1 cellular context compared by ENCODE assay signal in genomic region chr9:125493384-125493783, GRCh38.
TF ChIP-seq lines count a peak whose summit lies in the region.

No MANE protein-coding gene starts in this region.

TF ChIP-seq in HepG2, 621 proteins besides CTCF, POLR2A, EP300 and RAD21 (continued from another document and continues in another):
- peak; percentile 47; the same call in 1 of the 2 replicates for TF ChIP-seq MIXL1 (CRISPR knock-in tag; IDR thresholded peaks at IDR 0.05)
- TF ChIP-seq, protein P1, sequence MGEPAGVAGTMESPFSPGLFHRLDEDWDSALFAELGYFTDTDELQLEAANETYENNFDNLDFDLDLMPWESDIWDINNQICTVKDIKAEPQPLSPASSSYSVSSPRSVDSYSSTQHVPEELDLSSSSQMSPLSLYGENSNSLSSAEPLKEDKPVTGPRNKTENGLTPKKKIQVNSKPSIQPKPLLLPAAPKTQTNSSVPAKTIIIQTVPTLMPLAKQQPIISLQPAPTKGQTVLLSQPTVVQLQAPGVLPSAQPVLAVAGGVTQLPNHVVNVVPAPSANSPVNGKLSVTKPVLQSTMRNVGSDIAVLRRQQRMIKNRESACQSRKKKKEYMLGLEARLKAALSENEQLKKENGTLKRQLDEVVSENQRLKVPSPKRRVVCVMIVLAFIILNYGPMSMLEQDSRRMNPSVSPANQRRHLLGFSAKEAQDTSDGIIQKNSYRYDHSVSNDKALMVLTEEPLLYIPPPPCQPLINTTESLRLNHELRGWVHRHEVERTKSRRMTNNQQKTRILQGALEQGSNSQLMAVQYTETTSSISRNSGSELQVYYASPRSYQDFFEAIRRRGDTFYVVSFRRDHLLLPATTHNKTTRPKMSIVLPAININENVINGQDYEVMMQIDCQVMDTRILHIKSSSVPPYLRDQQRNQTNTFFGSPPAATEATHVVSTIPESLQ (CRISPR knock-in tag; conservative IDR thresholded peaks at IDR 0.05) = no peak
- peak; percentile 56; the same call in 1 of the 2 replicates for TF ChIP-seq HHEX (CRISPR knock-in tag; IDR thresholded peaks at IDR 0.05)
- no peak for TF ChIP-seq ZNF484 (CRISPR knock-in tag; IDR thresholded peaks at IDR 0.05; ENCODE audit: borderline replicate concordance, low read depth)
- TF ChIP-seq, protein P2, sequence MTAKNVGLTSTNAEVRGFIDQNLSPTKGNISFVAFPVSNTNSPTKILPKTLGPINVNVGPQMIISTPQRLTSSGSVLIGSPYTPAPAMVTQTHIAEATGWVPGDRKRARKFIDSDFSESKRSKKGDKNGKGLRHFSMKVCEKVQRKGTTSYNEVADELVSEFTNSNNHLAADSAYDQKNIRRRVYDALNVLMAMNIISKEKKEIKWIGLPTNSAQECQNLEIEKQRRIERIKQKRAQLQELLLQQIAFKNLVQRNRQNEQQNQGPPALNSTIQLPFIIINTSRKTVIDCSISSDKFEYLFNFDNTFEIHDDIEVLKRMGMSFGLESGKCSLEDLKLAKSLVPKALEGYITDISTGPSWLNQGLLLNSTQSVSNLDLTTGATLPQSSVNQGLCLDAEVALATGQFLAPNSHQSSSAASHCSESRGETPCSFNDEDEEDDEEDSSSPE (CRISPR knock-in tag; IDR thresholded peaks at IDR 0.05) = 0 out of 2 replicates have a peak, but pooled peaks have one; percentile 47
- no peak for TF ChIP-seq CC2D1A (CRISPR knock-in tag; IDR thresholded peaks at IDR 0.05)
- TF ChIP-seq ZHX1 (CRISPR knock-in tag; IDR thresholded peaks at IDR 0.05; ENCODE audit: low read depth) = no peak
- TF ChIP-seq FOXA3 (CRISPR knock-in tag; IDR thresholded peaks at IDR 0.05) = peak; percentile 91
- TF ChIP-seq SIX1 (CRISPR knock-in tag; IDR thresholded peaks at IDR 0.05; ENCODE audit: borderline replicate concordance) = no peak; the same call in 1 of the 2 replicates
- no peak for TF ChIP-seq IRX3 (CRISPR knock-in tag; IDR thresholded peaks at IDR 0.05; ENCODE audit: borderline replicate concordance, low read depth)
- peak; percentile 50; the same call in 1 of the 2 replicates for TF ChIP-seq HNF4A (CRISPR knock-in tag; IDR thresholded peaks at IDR 0.05)
- TF ChIP-seq KDM4B (CRISPR knock-in tag; IDR thresholded peaks at IDR 0.05) = 0 out of 2 replicates have a peak, but pooled peaks have one; percentile 21
- peak; percentile 52; the same call in 1 of the 2 replicates for TF ChIP-seq ZBTB7B (CRISPR knock-in tag; IDR thresholded peaks at IDR 0.05)
- TF ChIP-seq SCMH1 (CRISPR knock-in tag; IDR thresholded peaks at IDR 0.05; ENCODE audit: borderline replicate concordance) = no peak
- TF ChIP-seq ZNF772 (CRISPR knock-in tag; IDR thresholded peaks at IDR 0.05) = no peak
- no peak for TF ChIP-seq USF2 (IDR thresholded peaks at IDR 0.05; ENCODE audit: low read depth, low read length)
- TF ChIP-seq USF2 (CRISPR knock-in tag; IDR thresholded peaks at IDR 0.05; ENCODE audit: borderline replicate concordance) = no peak
- no peak for TF ChIP-seq GTF2F1 (IDR thresholded peaks at IDR 0.05; ENCODE audit: low read length)
- no peak for TF ChIP-seq PAX8 (CRISPR knock-in tag; IDR thresholded peaks at IDR 0.05; ENCODE audit: borderline replicate concordance)
- TF ChIP-seq ZZZ3 (CRISPR knock-in tag; IDR thresholded peaks at IDR 0.05; ENCODE audit: borderline replicate concordance) = no peak
- no peak for TF ChIP-seq ZNF572 (CRISPR knock-in tag; IDR thresholded peaks at IDR 0.05)
- TF ChIP-seq TEAD3 (CRISPR knock-in tag; optimal IDR thresholded peaks at IDR 0.05; ENCODE audit: borderline replicate concordance) = no peak
- TF ChIP-seq ZNF549 (CRISPR knock-in tag; IDR thresholded peaks at IDR 0.05) = no peak
- no peak for TF ChIP-seq MAFG (CRISPR knock-in tag; IDR thresholded peaks at IDR 0.05)
- TF ChIP-seq ZNF101 (CRISPR knock-in tag; IDR thresholded peaks at IDR 0.05; ENCODE audit: borderline replicate concordance, low read depth) = no peak
- TF ChIP-seq ZSCAN9 (CRISPR knock-in tag; IDR thresholded peaks at IDR 0.05; ENCODE audit: borderline replicate concordance) = no peak
- no peak for TF ChIP-seq ZFAT (CRISPR knock-in tag; conservative IDR thresholded peaks at IDR 0.05)
- peak; percentile 21; the same call in 1 of the 2 replicates for TF ChIP-seq SMC3 (IDR thresholded peaks at IDR 0.05; ENCODE audit: low read length)
- no peak for TF ChIP-seq NR2F6 (IDR thresholded peaks at IDR 0.05)
- peak; percentile 43; the same call in 1 of the 2 replicates for TF ChIP-seq NR2F6 (CRISPR knock-in tag; IDR thresholded peaks at IDR 0.05)
- no peak for TF ChIP-seq TRIM24 (CRISPR knock-in tag; IDR thresholded peaks at IDR 0.05)
- TF ChIP-seq, protein P3, sequence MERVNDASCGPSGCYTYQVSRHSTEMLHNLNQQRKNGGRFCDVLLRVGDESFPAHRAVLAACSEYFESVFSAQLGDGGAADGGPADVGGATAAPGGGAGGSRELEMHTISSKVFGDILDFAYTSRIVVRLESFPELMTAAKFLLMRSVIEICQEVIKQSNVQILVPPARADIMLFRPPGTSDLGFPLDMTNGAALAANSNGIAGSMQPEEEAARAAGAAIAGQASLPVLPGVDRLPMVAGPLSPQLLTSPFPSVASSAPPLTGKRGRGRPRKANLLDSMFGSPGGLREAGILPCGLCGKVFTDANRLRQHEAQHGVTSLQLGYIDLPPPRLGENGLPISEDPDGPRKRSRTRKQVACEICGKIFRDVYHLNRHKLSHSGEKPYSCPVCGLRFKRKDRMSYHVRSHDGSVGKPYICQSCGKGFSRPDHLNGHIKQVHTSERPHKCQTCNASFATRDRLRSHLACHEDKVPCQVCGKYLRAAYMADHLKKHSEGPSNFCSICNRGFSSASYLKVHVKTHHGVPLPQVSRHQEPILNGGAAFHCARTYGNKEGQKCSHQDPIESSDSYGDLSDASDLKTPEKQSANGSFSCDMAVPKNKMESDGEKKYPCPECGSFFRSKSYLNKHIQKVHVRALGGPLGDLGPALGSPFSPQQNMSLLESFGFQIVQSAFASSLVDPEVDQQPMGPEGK (CRISPR knock-in tag; IDR thresholded peaks at IDR 0.05) = 0 out of 2 replicates have a peak, but pooled peaks have one; percentile 17
- no peak for TF ChIP-seq SYNCRIP (IDR thresholded peaks at IDR 0.05; ENCODE audit: insufficient read depth, low read depth, low read length)
- no peak for TF ChIP-seq ZNF672 (CRISPR knock-in tag; IDR thresholded peaks at IDR 0.05)
- no peak for TF ChIP-seq ZNF768 (CRISPR knock-in tag; IDR thresholded peaks at IDR 0.05)
- TF ChIP-seq ZSCAN25 (CRISPR knock-in tag; IDR thresholded peaks at IDR 0.05) = no peak
- TF ChIP-seq ZSCAN30 (CRISPR knock-in tag; IDR thresholded peaks at IDR 0.05) = no peak
- TF ChIP-seq ZNF709 (CRISPR knock-in tag; IDR thresholded peaks at IDR 0.05) = no peak
- TF ChIP-seq ZFP36L1 (CRISPR knock-in tag; IDR thresholded peaks at IDR 0.05) = no peak
- peak; percentile 89 for TF ChIP-seq ZNF24 (IDR thresholded peaks at IDR 0.05)
- no peak for TF ChIP-seq ZNF136 (CRISPR knock-in tag; IDR thresholded peaks at IDR 0.05; ENCODE audit: low read depth)
- TF ChIP-seq, protein P4, sequence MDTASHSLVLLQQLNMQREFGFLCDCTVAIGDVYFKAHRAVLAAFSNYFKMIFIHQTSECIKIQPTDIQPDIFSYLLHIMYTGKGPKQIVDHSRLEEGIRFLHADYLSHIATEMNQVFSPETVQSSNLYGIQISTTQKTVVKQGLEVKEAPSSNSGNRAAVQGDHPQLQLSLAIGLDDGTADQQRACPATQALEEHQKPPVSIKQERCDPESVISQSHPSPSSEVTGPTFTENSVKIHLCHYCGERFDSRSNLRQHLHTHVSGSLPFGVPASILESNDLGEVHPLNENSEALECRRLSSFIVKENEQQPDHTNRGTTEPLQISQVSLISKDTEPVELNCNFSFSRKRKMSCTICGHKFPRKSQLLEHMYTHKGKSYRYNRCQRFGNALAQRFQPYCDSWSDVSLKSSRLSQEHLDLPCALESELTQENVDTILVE (CRISPR knock-in tag; IDR thresholded peaks at IDR 0.05) = 0 out of 2 replicates have a peak, but pooled peaks have one; percentile 17
- TF ChIP-seq HCFC1 (IDR thresholded peaks at IDR 0.05; ENCODE audit: low read depth, low read length) = no peak
- no peak for TF ChIP-seq KLF9 (CRISPR knock-in tag; IDR thresholded peaks at IDR 0.05; ENCODE audit: low read depth)
- TF ChIP-seq TSC22D2 (CRISPR knock-in tag; IDR thresholded peaks at IDR 0.05; ENCODE audit: borderline replicate concordance) = no peak
- TF ChIP-seq ATF3 (CRISPR knock-in tag; IDR thresholded peaks at IDR 0.05) = peak; percentile 80
- no peak for TF ChIP-seq ZNF251 (CRISPR knock-in tag; IDR thresholded peaks at IDR 0.05)
- TF ChIP-seq, protein P5, sequence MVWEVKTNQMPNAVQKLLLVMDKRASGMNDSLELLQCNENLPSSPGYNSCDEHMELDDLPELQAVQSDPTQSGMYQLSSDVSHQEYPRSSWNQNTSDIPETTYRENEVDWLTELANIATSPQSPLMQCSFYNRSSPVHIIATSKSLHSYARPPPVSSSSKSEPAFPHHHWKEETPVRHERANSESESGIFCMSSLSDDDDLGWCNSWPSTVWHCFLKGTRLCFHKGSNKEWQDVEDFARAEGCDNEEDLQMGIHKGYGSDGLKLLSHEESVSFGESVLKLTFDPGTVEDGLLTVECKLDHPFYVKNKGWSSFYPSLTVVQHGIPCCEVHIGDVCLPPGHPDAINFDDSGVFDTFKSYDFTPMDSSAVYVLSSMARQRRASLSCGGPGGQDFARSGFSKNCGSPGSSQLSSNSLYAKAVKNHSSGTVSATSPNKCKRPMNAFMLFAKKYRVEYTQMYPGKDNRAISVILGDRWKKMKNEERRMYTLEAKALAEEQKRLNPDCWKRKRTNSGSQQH (CRISPR knock-in tag; IDR thresholded peaks at IDR 0.05; ENCODE audit: low read depth) = 0 out of 2 replicates have a peak, but pooled peaks have one; percentile 53
- 0 out of 2 replicates have a peak, but pooled peaks have one; percentile 54 for TF ChIP-seq WIZ (CRISPR knock-in tag; IDR thresholded peaks at IDR 0.05)
- TF ChIP-seq, protein P6, sequence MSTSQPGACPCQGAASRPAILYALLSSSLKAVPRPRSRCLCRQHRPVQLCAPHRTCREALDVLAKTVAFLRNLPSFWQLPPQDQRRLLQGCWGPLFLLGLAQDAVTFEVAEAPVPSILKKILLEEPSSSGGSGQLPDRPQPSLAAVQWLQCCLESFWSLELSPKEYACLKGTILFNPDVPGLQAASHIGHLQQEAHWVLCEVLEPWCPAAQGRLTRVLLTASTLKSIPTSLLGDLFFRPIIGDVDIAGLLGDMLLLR (CRISPR knock-in tag; IDR thresholded peaks at IDR 0.05) = no peak
- peak; percentile 69 for TF ChIP-seq REPIN1 (CRISPR knock-in tag; IDR thresholded peaks at IDR 0.05; ENCODE audit: borderline replicate concordance, low read depth)
- TF ChIP-seq ZFP90 (CRISPR knock-in tag; IDR thresholded peaks at IDR 0.05; ENCODE audit: borderline replicate concordance) = no peak
- TF ChIP-seq ZNF256 (CRISPR knock-in tag; conservative IDR thresholded peaks at IDR 0.05) = no peak
- TF ChIP-seq TRAFD1 (CRISPR knock-in tag; IDR thresholded peaks at IDR 0.05; ENCODE audit: borderline replicate concordance) = no peak
- TF ChIP-seq ZSCAN12 (CRISPR knock-in tag; IDR thresholded peaks at IDR 0.05) = no peak
- no peak for TF ChIP-seq ZNF607 (CRISPR knock-in tag; IDR thresholded peaks at IDR 0.05; ENCODE audit: borderline replicate concordance)
